In the genomic region with DNA sequence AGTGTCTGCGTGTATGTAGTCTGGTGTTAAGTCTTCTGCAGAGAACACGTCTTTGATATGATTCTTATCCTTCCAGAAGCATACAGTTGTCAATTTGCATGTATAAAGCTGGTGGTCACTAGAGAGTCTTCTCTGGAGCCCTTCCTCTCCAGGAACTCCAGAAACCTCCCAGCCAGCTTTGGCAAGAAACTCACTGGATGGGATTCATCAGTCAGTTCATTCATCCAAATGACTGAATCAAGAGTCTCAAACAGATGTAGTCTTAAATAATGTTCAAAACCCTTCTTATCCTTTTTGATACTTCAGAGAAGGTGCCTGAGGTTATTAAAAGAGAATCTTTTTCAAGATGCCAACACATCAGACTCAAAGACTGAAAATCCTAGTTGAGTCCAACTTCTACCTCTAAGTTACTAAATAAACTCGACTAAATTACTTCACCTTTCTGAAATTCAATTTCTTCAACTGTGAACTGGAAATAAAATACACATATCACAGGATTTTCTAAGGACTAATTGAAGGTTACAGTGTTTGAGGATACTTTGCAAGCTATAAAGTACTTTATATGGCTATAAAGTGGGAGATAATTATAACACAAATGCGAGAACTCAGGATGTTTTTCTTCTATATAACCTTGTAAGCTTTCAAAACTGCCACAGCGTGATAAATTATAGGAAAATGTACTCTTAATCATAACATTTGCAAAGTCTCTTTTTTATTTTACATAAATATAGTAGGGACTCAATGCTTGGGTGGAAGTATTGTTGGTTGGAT, we compare ENCODE assay signal across 27 cellular contexts.
DNase-seq lines count a peak whose midpoint lies in the region; ATAC-seq and TF ChIP-seq lines count a peak whose summit lies in the region.
"Had no signal": no experiment of that assay in that cellular context is flagged by ENCODE, and none has a peak within 500 bp of the region (broad histone marks: within the 10 kb centered on the region; RNA-seq: fewer than 3 reads in every experiment).

No MANE protein-coding gene starts in this region.

- H3K36me3 Mint-ChIP-seq in endodermal cell (ENCODE audit: low read depth) (no peaks in the 10 kb centered on the region), progenitor cell of endocrine pancreas (ENCODE audit: insufficient read depth) (no peaks in the 10 kb centered on the region), Calu3 (ENCODE audit: insufficient read depth, unreplicated experiment) (no peaks in the 10 kb centered on the region)
- H3K36me3 Mint-ChIP-seq: activated CD4-positive, alpha-beta memory T cell treated with anti-CD3 and anti-CD28 coated beads for 36 hours had no signal

- H3K9ac ChIP-seq in endodermal cell (ENCODE audit: extremely low read depth, low read length, poor library complexity, severe bottlenecking) = no peak overlapping the region
- H3K9ac ChIP-seq: GM23248 had no signal

- BruUV-seq in Calu3 (replicated peaks; lab: Mats Ljungman, UMichigan) = no TSS peak

- CTCF ChIA-PET in Calu3 (lab: Charles Lee) = no interaction called here

- ATAC-seq in Right ventricle myocardium superior (ENCODE audit: poor library complexity) = peak; percentile 57
- ATAC-seq in left colon = peak; percentile 66
- peak; percentile 18 for ATAC-seq in sciatic nerve
- ATAC-seq: PC-3 had no signal

- no peaks in the 10 kb centered on the region for H3K9me3 ChIP-seq in left ventricle myocardium inferior (replicated peaks)
- H3K9me3 ChIP-seq in endodermal cell (ENCODE audit: control insufficient read depth, low read length) = peaks cover 9% of the 10 kb centered on the region
- H3K9me3 ChIP-seq: adrenal gland, left lung, sigmoid colon had no signal

- H3K4me3 ChIP-seq in left ventricle myocardium inferior (no peak overlapping the region), endodermal cell (ENCODE audit: low read length) (no peak overlapping the region)
- H3K4me3 ChIP-seq: adrenal gland, dorsolateral prefrontal cortex, GM23248, left lung, sigmoid colon had no signal

- H3K4me1 Mint-ChIP-seq in endodermal cell = peaks cover 38% of the 10 kb centered on the region
- H3K4me1 Mint-ChIP-seq in progenitor cell of endocrine pancreas (ENCODE audit: low read depth) = peaks cover 26% of the 10 kb centered on the region
- peaks cover 28% of the 10 kb centered on the region for H3K4me1 Mint-ChIP-seq in Calu3 (ENCODE audit: low read depth, unreplicated experiment)

- no peaks in the 10 kb centered on the region for H3K36me3 ChIP-seq in left ventricle myocardium inferior
- no peaks in the 10 kb centered on the region for H3K36me3 ChIP-seq in endodermal cell (ENCODE audit: control insufficient read depth, insufficient read depth, low read length)
- H3K36me3 ChIP-seq: adrenal gland, left lung, sigmoid colon had no signal

- H3K27me3 ChIP-seq in left ventricle myocardium inferior (ENCODE audit: low read depth) (no peaks in the 10 kb centered on the region), endodermal cell (ENCODE audit: control insufficient read depth, insufficient read depth, low read length, poor library complexity, severe bottlenecking) (no peaks in the 10 kb centered on the region)
- H3K27me3 ChIP-seq: adrenal gland, dorsolateral prefrontal cortex, left lung, sigmoid colon had no signal

- H3K27ac ChIP-seq in left ventricle myocardium inferior (replicated peaks) (no peak overlapping the region), endodermal cell (ENCODE audit: low read depth, low read length) (no peak overlapping the region)
- H3K27ac ChIP-seq: dorsolateral prefrontal cortex had no signal

- intact Hi-C loops in Right ventricle myocardium superior (cut with DNase I) = no loop called here
- intact Hi-C loops in left ventricle myocardium inferior (cut with micrococcal nuclease) = no loop called here
- intact Hi-C loops in left colon (cut with DNase I, micrococcal nuclease) = no loop called here
- intact Hi-C loops in sciatic nerve (cut with DNase I) = no loop called here
- intact Hi-C loops in Calu3 (cut with micrococcal nuclease; ENCODE audit: unreplicated experiment) = no loop called here

- TF ChIP-seq CTCF in left ventricle myocardium inferior (IDR thresholded peaks at IDR 0.05; ENCODE audit: borderline replicate concordance) = no peak
- no peak for TF ChIP-seq CTCF in endodermal cell (conservative IDR thresholded peaks at IDR 0.05)
- no peak for TF ChIP-seq CTCF in progenitor cell of endocrine pancreas (IDR thresholded peaks at IDR 0.05; ENCODE audit: unreplicated experiment)
- TF ChIP-seq CTCF in Calu3 (IDR thresholded peaks at IDR 0.05; ENCODE audit: unreplicated experiment) = no peak

- H3K4me1 ChIP-seq in left ventricle myocardium inferior = peaks cover 3% of the 10 kb centered on the region
- H3K4me1 ChIP-seq in endodermal cell (ENCODE audit: control insufficient read depth, insufficient read depth, low read length) = peaks cover 2% of the 10 kb centered on the region

- H3K4me3 Mint-ChIP-seq in endodermal cell = no peak overlapping the region
- no peak overlapping the region for H3K4me3 Mint-ChIP-seq in progenitor cell of endocrine pancreas (ENCODE audit: low read depth)
- H3K4me3 Mint-ChIP-seq in Calu3 (ENCODE audit: low read depth, unreplicated experiment) = no peak overlapping the region
- H3K4me3 Mint-ChIP-seq: activated CD4-positive, alpha-beta memory T cell treated with anti-CD3 and anti-CD28 coated beads for 36 hours; activated T-helper 1 cell treated with anti-CD3 and anti-CD28 coated beads, Interleukin-12 subunit alpha, Interleukin-12 subunit beta, Interleukin-2, Interleukin-4 antibody, amounts not matched to agents 30 ng/mL and 10 ng/mL and 1 ng/mL, durations not matched to agents 14 hours and 24 hours and 36 hours; naive B cell had no signal

- no peak overlapping the region for H3K27ac Mint-ChIP-seq in endodermal cell
- H3K27ac Mint-ChIP-seq in progenitor cell of endocrine pancreas = no peak overlapping the region
- H3K27ac Mint-ChIP-seq in Calu3 (ENCODE audit: unreplicated experiment) = no peak overlapping the region
- H3K27ac Mint-ChIP-seq: activated CD4-positive, alpha-beta memory T cell treated with anti-CD3 and anti-CD28 coated beads for 36 hours; activated T-helper 1 cell treated with anti-CD3 and anti-CD28 coated beads, Interleukin-12 subunit alpha, Interleukin-12 subunit beta, Interleukin-2, Interleukin-4 antibody, amounts not matched to agents 30 ng/mL and 10 ng/mL and 1 ng/mL, durations not matched to agents 14 hours and 24 hours and 36 hours had no signal

- H3K27me3 Mint-ChIP-seq in endodermal cell (ENCODE audit: insufficient read depth) (no peaks in the 10 kb centered on the region), progenitor cell of endocrine pancreas (no peaks in the 10 kb centered on the region), Calu3 (ENCODE audit: unreplicated experiment) (no peaks in the 10 kb centered on the region)
- H3K27me3 Mint-ChIP-seq: activated CD4-positive, alpha-beta memory T cell treated with anti-CD3 and anti-CD28 coated beads for 36 hours; naive B cell had no signal

- 93 to 95% methylated on average over 2 to 4 of the region's 5 CpGs for WGBS in endodermal cell (ENCODE audit: insufficient coverage in 1 of 2, insufficient read length in 1 of 2), 2 experiments

- DNase-seq in Right ventricle myocardium superior (no peak), left ventricle myocardium inferior (no peak), left colon (no peak), sciatic nerve (ENCODE audit: low spot score) (no peak), endodermal cell (no peak), progenitor cell of endocrine pancreas (ENCODE audit: low spot score, unreplicated experiment) (no peak), SHP77 (lab: John Stamatoyannopoulos, UW) (no peak), Calu3 (no peak)
- DNase-seq: activated CD4-positive, alpha-beta memory T cell treated with anti-CD3 and anti-CD28 coated beads for 36 hours; activated CD4-positive, CD25-positive, alpha-beta regulatory T cell treated with anti-CD3 and anti-CD28 coated beads, Interleukin-2, amount 50 U/mL, for 72 hours; activated CD8-positive, alpha-beta memory T cell treated with anti-CD3 and anti-CD28 coated beads, Interleukin-2, amount 50 U/mL, for 4 hours; activated naive CD4-positive, alpha-beta T cell treated with Interleukin-2 at 50 U/mL for 16 hours; DMS79 treated with DMSO at 0.1 percent for 48 hours; dorsolateral prefrontal cortex; GDM1; naive B cell; NCI-H1092; NCI-H1694 treated with DMSO at 0.1 percent for 48 hours; NCI-H524; NK-92 treated with Interleukin-12 subunit alpha and Interleukin-12 subunit beta, amount 100 ng/mL, for 24 hours; PC-3; stimulated activated CD4-positive, alpha-beta T cell treated with anti-CD3 and anti-CD28 coated beads, Interleukin-4, amount 100 ng/mL, for 4 hours had no signal

- H3K9me3 Mint-ChIP-seq in endodermal cell (peaks cover 6% of the 10 kb centered on the region), progenitor cell of endocrine pancreas (ENCODE audit: low read depth) (no peaks in the 10 kb centered on the region), Calu3 (ENCODE audit: low read depth, unreplicated experiment) (no peaks in the 10 kb centered on the region)
- H3K9me3 Mint-ChIP-seq: activated CD4-positive, alpha-beta memory T cell treated with anti-CD3 and anti-CD28 coated beads for 36 hours had no signal
